ENCODE assay signal across 14 cellular contexts in the genomic region with DNA sequence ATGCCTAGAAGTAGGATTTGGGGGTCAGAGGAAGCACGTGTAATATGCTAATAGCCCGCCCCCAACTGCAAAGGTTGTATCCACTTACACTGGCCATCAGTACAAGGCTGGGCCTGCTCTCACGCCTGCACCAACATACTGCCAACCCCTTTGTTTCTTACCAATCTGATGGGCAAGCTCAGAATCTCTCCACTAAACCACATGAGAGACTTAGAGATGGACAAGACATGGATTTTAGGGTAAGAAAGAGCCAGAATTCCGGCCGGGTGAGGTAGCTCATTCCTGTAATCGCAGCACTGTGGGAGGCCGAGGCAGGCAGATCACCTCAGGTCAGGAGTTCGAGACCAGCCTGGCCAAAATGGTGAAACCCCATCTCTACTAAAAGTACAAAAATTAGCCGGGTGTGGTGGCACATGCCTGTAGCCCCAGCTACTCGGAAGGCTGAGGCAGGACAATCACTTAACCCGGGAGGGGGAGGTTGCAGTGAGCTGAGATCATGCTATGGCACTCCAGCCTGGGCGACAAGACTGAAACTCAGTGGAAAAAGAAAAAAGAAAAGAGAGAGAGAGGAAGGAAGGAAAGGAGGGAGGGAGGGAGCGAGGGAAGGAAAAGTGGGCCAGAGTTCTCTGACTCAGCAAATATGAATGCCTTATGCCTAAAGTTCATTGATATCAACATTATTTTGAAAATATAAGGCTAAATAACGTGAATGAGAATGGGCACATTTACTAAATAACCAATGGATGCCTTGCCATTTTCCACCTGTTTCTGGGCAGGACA.
A peak's percentile ranks its signal among the peaks of the same experiment; 100 is the strongest.
DNase-seq lines count a peak whose midpoint lies in the region; ATAC-seq, FAIRE-seq and TF ChIP-seq lines count a peak whose summit lies in the region.
"Had no signal": no experiment of that assay in that cellular context is flagged by ENCODE, and none has a peak within 500 bp of the region (broad histone marks: within the 10 kb centered on the region; RNA-seq: fewer than 3 reads in every experiment).

No MANE protein-coding gene starts in this region.

- no peak overlapping the region for H3K4me3 ChIP-seq in A549
- 0 out of 2 replicates have a peak overlapping the region, but pooled peaks have one; percentile 1 for H3K4me3 ChIP-seq in Karpas-422 (ENCODE audit: low read length)
- peak overlapping the region in 1 of 2 experiments; percentile 52 for H3K4me3 ChIP-seq in mesenchymal stem cell (ENCODE audit: insufficient read depth in 1 of 2, low read depth in 1 of 2, low read length in 2 of 2)
- H3K4me3 ChIP-seq: left lung, upper lobe of right lung had no signal

- H3K27me3 Mint-ChIP-seq in T-helper 17 cell = peaks cover 11% of the 10 kb centered on the region

- peak overlapping the region; percentile 51 for H2AK5ac ChIP-seq in mesenchymal stem cell (ENCODE audit: low read length, severe bottlenecking)

- no peak overlapping the region for H4K8ac ChIP-seq in mesenchymal stem cell (ENCODE audit: low read length)

- no peaks in the 10 kb centered on the region for H4K20me1 ChIP-seq in Karpas-422 (ENCODE audit: insufficient read depth, low read depth, low read length)

- H3K4me2 ChIP-seq in A549 = peak overlapping the region; percentile 73
- peak overlapping the region; percentile 50 for H3K4me2 ChIP-seq in Karpas-422 (ENCODE audit: low read depth, low read length, poor library complexity, severe bottlenecking)
- no peak overlapping the region for H3K4me2 ChIP-seq in mesenchymal stem cell (ENCODE audit: low read length, poor library complexity, severe bottlenecking)

- FAIRE-seq in A549 (lab: Jason Lieb, UNC) = no peak

- no peak overlapping the region for H3K4ac ChIP-seq in mesenchymal stem cell (ENCODE audit: low read depth in 1 of 2, low read length in 2 of 2)

- H3K9ac ChIP-seq in Karpas-422 (ENCODE audit: low read length) (peak overlapping the region; percentile 51), mesenchymal stem cell (ENCODE audit: low read length) (peak overlapping the region; percentile 54)

- H2BK15ac ChIP-seq in mesenchymal stem cell (ENCODE audit: low read depth, poor library complexity, severe bottlenecking) = no peak overlapping the region

- H3K36me3 Mint-ChIP-seq in T-helper 17 cell (ENCODE audit: low read depth) = no peaks in the 10 kb centered on the region

- no peak overlapping the region for H3K4me3 Mint-ChIP-seq in T-helper 17 cell

- no peak overlapping the region for H3K14ac ChIP-seq in mesenchymal stem cell (ENCODE audit: low read length in 2 of 2)

- no peaks in the 10 kb centered on the region for H3K4me1 Mint-ChIP-seq in T-helper 17 cell

- no peak overlapping the region for H3K23ac ChIP-seq in mesenchymal stem cell (ENCODE audit: low read length in 2 of 2)

- H2AFZ ChIP-seq in Karpas-422 (ENCODE audit: low read length) (peak overlapping the region; percentile 10; the same call in 1 of the 2 replicates), mesenchymal stem cell (ENCODE audit: low read depth, low read length) (no peak overlapping the region)

- H2BK12ac ChIP-seq in mesenchymal stem cell (ENCODE audit: low read length in 2 of 2) = no peak overlapping the region

- H2BK5ac ChIP-seq in mesenchymal stem cell (ENCODE audit: low read depth, low read length, poor library complexity, severe bottlenecking) = peak overlapping the region; percentile 4

- H3K18ac ChIP-seq in mesenchymal stem cell (ENCODE audit: low read depth in 1 of 2, low read length in 2 of 2) = no peak overlapping the region

- H4K91ac ChIP-seq in mesenchymal stem cell (ENCODE audit: low read length) = no peak overlapping the region

- POLR2A ChIA-PET in A549 (lab: Yijun Ruan, JAX) = interaction anchor here (1.0 kb wide), 1 partner anchor 191 kb away, joined by 6 read pairs; a partner anchor contains a TSS

- H3K27me3 ChIP-seq in Karpas-422 (ENCODE audit: low read length) (no peaks in the 10 kb centered on the region), mesenchymal stem cell (ENCODE audit: control insufficient read depth in 1 of 2, insufficient read depth in 1 of 2, low read length in 2 of 2) (peaks cover 0 to 6% of the 10 kb centered on the region in 2 experiments)
- H3K27me3 ChIP-seq: left lung, upper lobe of right lung had no signal

- H3K9me3 ChIP-seq in A549 = no peaks in the 10 kb centered on the region
- no peaks in the 10 kb centered on the region for H3K9me3 ChIP-seq in Karpas-422 (ENCODE audit: low read length)
- H3K9me3 ChIP-seq in mesenchymal stem cell (ENCODE audit: control insufficient read depth, low read length) = peaks cover 9% of the 10 kb centered on the region
- H3K9me3 ChIP-seq in T-helper 17 cell (ENCODE audit: control insufficient read depth, low read length, poor library complexity, severe bottlenecking) = no peaks in the 10 kb centered on the region
- H3K9me3 ChIP-seq: left lung, upper lobe of right lung had no signal

- no peaks in the 10 kb centered on the region for H3K9me2 ChIP-seq in Karpas-422 (replicated peaks; ENCODE audit: insufficient read depth, low read length)

- no peaks in the 10 kb centered on the region for H3K36me3 ChIP-seq in Karpas-422 (ENCODE audit: insufficient read depth, low read length)
- no peaks in the 10 kb centered on the region for H3K36me3 ChIP-seq in mesenchymal stem cell (ENCODE audit: control insufficient read depth in 1 of 2, insufficient read depth in 2 of 2, low read depth in 1 of 2, low read length in 2 of 2)
- H3K36me3 ChIP-seq: left lung, upper lobe of right lung had no signal

- TF ChIP-seq EP300 in A549 (IDR thresholded peaks at IDR 0.05) = no peak

- H2BK120ac ChIP-seq in mesenchymal stem cell (ENCODE audit: low read depth, low read length) = no peak overlapping the region

- H3K27ac ChIP-seq in A549 = peak overlapping the region; percentile 49 to 82
- peak overlapping the region; percentile 97 for H3K27ac ChIP-seq in Karpas-422 (ENCODE audit: low read length)
- peak overlapping the region; percentile 78 for H3K27ac ChIP-seq in mesenchymal stem cell (ENCODE audit: low read length, poor library complexity, severe bottlenecking)
- H3K27ac ChIP-seq: HL-60, left lung, upper lobe of right lung had no signal

- no peak for TF ChIP-seq POLR2A in A549 (IDR thresholded peaks at IDR 0.05; ENCODE audit: low read length)

- no peak for TF ChIP-seq RAD21 in A549 (conservative IDR thresholded peaks at IDR 0.05 in 1 of 2, IDR thresholded peaks at IDR 0.05 in 1 of 2)

- CTCF ChIA-PET in A549 (lab: Yijun Ruan, JAX) = interaction anchor here (1.0 to 5.9 kb wide), 3 partner anchors 12 to 187 kb away, joined by 3 to 70 read pairs (median 24); no protein-coding TSS in a partner anchor

- whole genome bisulfite sequencing in A549 (ENCODE audit: missing lambda C conversion rate) = 73% methylated on average over 14 of the region's 14 CpGs
- WGBS in mesenchymal stem cell = 76% methylated on average over 13 of the region's 14 CpGs

- H3K27ac Mint-ChIP-seq in T-helper 17 cell = no peak overlapping the region

- ATAC-seq in A549 (peak; percentile 7 to 17; a peak in 4 of 6 replicates), T-helper 17 cell (no peak), HG02571 (IDR thresholded peaks at IDR 0.05; ENCODE audit: unreplicated experiment) (no peak), HG02678 (IDR thresholded peaks at IDR 0.05; ENCODE audit: unreplicated experiment) (no peak)
- ATAC-seq: upper lobe of right lung had no signal

- no peaks in the 10 kb centered on the region for H3K79me2 ChIP-seq in Karpas-422 (ENCODE audit: low read length)

- DNase-seq in A549 (ENCODE audit: low read depth in 1 of 2, low spot score in 1 of 2) (no peak), Karpas-422 (no peak), cerebellar cortex (ENCODE audit: low spot score) (peak; percentile 20), mesenchymal stem cell (no peak), T-helper 17 cell (no peak), NCI-H345 treated with DMSO at 0.1 percent for 48 hours (lab: John Stamatoyannopoulos, UW; ENCODE audit: unreplicated experiment) (no peak)
- DNase-seq: DMS153, glutamatergic neuron, NCI-H2081 treated with DMSO at 0.1 percent for 48 hours, upper lobe of right lung had no signal

- H3K4me1 ChIP-seq in A549 (peaks cover 28% of the 10 kb centered on the region), Karpas-422 (ENCODE audit: low read length) (peaks cover 91% of the 10 kb centered on the region), mesenchymal stem cell (ENCODE audit: control insufficient read depth, insufficient read depth, low read depth, low read length) (peaks cover 26% of the 10 kb centered on the region)

- H3K79me1 ChIP-seq in mesenchymal stem cell (replicated peaks; ENCODE audit: low read length, poor library complexity, severe bottlenecking) = no peaks in the 10 kb centered on the region

- no peak for TF ChIP-seq CTCF in A549 (IDR thresholded peaks at IDR 0.05)

TF ChIP-seq in A549, 52 proteins besides CTCF, POLR2A, EP300 and RAD21:
- TF ChIP-seq PHF8 (IDR thresholded peaks at IDR 0.05; ENCODE audit: borderline replicate concordance, low read depth) = no peak
- TF ChIP-seq TFCP2L1 (CRISPR knock-in tag; IDR thresholded peaks at IDR 0.05) = no peak
- peak; percentile 96 for TF ChIP-seq MAFK (IDR thresholded peaks at IDR 0.05; ENCODE audit: partially characterized antibody)
TF ChIP-seq in A549: peak in this region for 1.

Comparison
In these comparisons a context has a peak if more than half of its experiments do, and no peak if none do; other contexts are left out.
1. ATAC-seq: peak in A549 (2 of 2); none in T-helper 17 cell (single experiment), HG02571 (single experiment) and HG02678 (single experiment).
2. Peak in every context shown above with its lines, with median percentiles within 50 percentile points of each other: H3K27ac ChIP-seq.